In genomic region chr7:74027683-74028320, GRCh38 we compare ENCODE assay signal across 9 cellular contexts. TPM values are rescaled to one million over a fixed set of nuclear protein-coding genes. Genes with fewer than 3 reads are reported as not detected.
A peak's percentile ranks its signal among the peaks of the same experiment; 100 is the strongest.
DNase-seq lines count a peak whose midpoint lies in the region; ATAC-seq and TF ChIP-seq lines count a peak whose summit lies in the region.
"Had no signal": no experiment of that assay in that cellular context is flagged by ENCODE, and none has a peak within 500 bp of the region (broad histone marks: within the 10 kb centered on the region; RNA-seq: fewer than 3 reads in every experiment).

ELN (plus strand) TSS chr7:74028173; CDS start chr7:74028188, 15 bp downstream.

- H3K4me3 ChIP-seq in BE2C (ENCODE audit: low read depth, low read length) (peak within 1 kb of the TSS; percentile 38), heart right ventricle (peak within 1 kb of the TSS; percentile 22 to 77 (median 58))

- peak within 1 kb of the TSS; percentile 19 for H3K27ac ChIP-seq in adipose tissue (ENCODE audit: low read depth, low read length)
- peak within 1 kb of the TSS; percentile 40 to 92 (median 84) for H3K27ac ChIP-seq in heart right ventricle

- ATAC-seq in heart right ventricle, result peak; percentile 79 to 90 (median 86)

- intact Hi-C loops in heart right ventricle (cut with DNase I), result loop anchor here (1.0 to 10.0 kb wide), 7 partner anchors 41 to 166 kb away; partner anchors contain the start of gene TMEM270 (in 1 of the 10)

- DNase-seq in BE2C (peak; percentile 50), heart right ventricle (peak; percentile 85 to 89), pons (ENCODE audit: low spot score) (peak; percentile 73), NCI-H524 (lab: John Stamatoyannopoulos, UW) (no peak), Kasumi-1 (lab: John Stamatoyannopoulos, UW) (no peak), DMS153 (lab: John Stamatoyannopoulos, UW) (no peak), COR-L47 (lab: John Stamatoyannopoulos, UW) (no peak)

- no peaks in the 10 kb centered on the region for H3K9me3 ChIP-seq in BE2C
- no peaks in the 10 kb centered on the region for H3K9me3 ChIP-seq in heart right ventricle

- H3K4me1 ChIP-seq in BE2C (peaks cover 48% of the 10 kb centered on the region), heart right ventricle (peaks cover 7 to 79% (median 42%) of the 10 kb centered on the region in 9 donors)

- no peaks in the 10 kb centered on the region for H3K27me3 ChIP-seq in BE2C
- peaks cover 0 to 62% (median 10%) of the 10 kb centered on the region in 7 donors for H3K27me3 ChIP-seq in heart right ventricle

- 5 to 6% (median 6%) methylated on average over 31 to 38 of the region's 39 CpGs for WGBS in adipose tissue, 3 donors
- 9 to 13% methylated on average over 31 to 39 of the region's 39 CpGs for WGBS in heart right ventricle, 2 donors

- H3K36me3 ChIP-seq in BE2C (no peaks in the 10 kb centered on the region), heart right ventricle (no peaks in the 10 kb centered on the region)

- TF ChIP-seq CTCF in BE2C (IDR thresholded peaks at IDR 0.05; ENCODE audit: low read depth, low read length) (no peak), heart right ventricle (IDR thresholded peaks at IDR 0.05) (no peak)

RNA-seq across cellular contexts. Expression of gene ELN, which starts in this region (rescaled TPM):
- polyA plus RNA-seq in BE2C (2012; ENCODE audit: insufficient read depth, insufficient read length, low read depth), result 35.3 TPM
- polyA plus RNA-seq in adipose tissue (100 to 1,000 TPM in 2 of 3 donors, 10 to 100 TPM in 1; 49.6 to 142 (median 126) TPM), heart right ventricle (10 to 100 TPM; 65.8 to 99.8 TPM)
- 10 to 100 TPM; 14.2 to 65.0 (median 22.0) TPM for total RNA-seq in heart right ventricle
- polyA plus RNA-seq: neural cell had no signal

Comparison
In these comparisons a context has a peak if more than half of its experiments do, and no peak if none do; other contexts are left out.
1. DNase-seq: peak in BE2C (single experiment), heart right ventricle (2 of 2) and pons (single experiment); none in NCI-H524 (0 of 2), Kasumi-1 (0 of 2), DMS153 (single experiment) and COR-L47 (single experiment).